In the genomic region with DNA sequence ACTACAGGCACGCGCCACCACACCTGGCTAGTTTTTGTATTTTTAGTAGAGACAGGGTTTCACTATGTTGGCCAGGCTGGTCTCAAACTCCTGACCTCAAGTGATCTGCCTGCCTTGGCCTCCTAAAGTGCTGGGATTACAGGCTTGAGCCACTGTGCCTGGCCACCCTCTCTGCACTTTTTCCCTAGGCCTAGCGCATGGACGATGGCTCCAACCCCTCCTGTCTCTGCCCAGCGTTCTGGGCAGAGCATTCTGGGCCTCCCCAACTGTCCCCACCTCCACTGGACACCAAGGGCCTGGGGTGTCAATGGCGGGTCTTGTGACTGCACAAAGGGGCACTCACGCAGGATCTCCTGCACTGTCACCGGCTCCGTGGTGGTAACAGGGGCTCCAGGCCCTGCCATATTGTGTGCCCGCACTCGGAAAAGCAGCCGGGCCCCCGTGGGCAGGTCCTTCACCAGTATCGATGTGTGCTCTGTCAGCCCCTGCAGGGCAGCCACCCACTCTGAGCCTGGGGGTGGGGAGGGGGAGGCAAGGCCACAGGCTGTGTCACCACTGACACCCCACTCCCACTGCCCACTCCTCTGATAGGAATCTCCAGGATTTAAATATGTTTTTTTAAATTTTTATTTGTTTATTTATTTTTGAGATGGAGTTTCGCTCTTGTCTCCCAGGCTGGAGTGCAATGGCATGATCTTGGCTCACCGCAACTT, we compare ENCODE assay signal across 11 cellular contexts. TPM values are rescaled to one million over a fixed set of nuclear protein-coding genes. Genes with fewer than 3 reads are reported as not detected.
"Had no signal": no experiment of that assay in that cellular context is flagged by ENCODE, and none has a peak within 500 bp of the region (broad histone marks: within the 10 kb centered on the region; RNA-seq: fewer than 3 reads in every experiment).

No MANE protein-coding gene starts in this region.

RNA-seq across cellular contexts. Expression of gene MYBPC3, which starts 17.6 kb away (rescaled TPM):
- total RNA-seq: activated CD4-positive, alpha-beta memory T cell treated with anti-CD3 and anti-CD28 coated beads, Interleukin-2, amount 10 ng/mL, durations not matched to agents 7 days and 5 days; activated CD4-positive, alpha-beta T cell treated with anti-CD3 and anti-CD28 coated beads for 36 hours; activated CD4-positive, alpha-beta T cell treated with anti-CD3 and anti-CD28 coated beads, Interleukin-2, amount 10 ng/mL, durations not matched to agents 7 days and 5 days; activated CD8-positive, alpha-beta memory T cell treated with anti-CD3 and anti-CD28 coated beads, Interleukin-2, amount 10 ng/mL, durations not matched to agents 7 days and 5 days; activated CD8-positive, alpha-beta T cell treated with anti-CD3 and anti-CD28 coated beads, Interleukin-2, amount 10 ng/mL, durations not matched to agents 7 days and 5 days; activated T-helper 2 cell treated with anti-CD3 and anti-CD28 coated beads, Interferon-gamma antibody, Interleukin-2, Interleukin-4, amounts not matched to agents 10 μg/mL and 5 μg/mL and 100 μg/mL, durations not matched to agents 14 hours and 24 hours and 36 hours; ascending aorta; T-cell; T-helper 1 cell treated with Interleukin-12 subunit alpha and Interleukin-12 subunit beta and Interleukin-4 antibody, amounts not matched to agents 30 ng/mL and 1 ng/mL, for 36 hours; T-helper 2 cell treated with Interferon-gamma antibody and Interleukin-4, amounts not matched to agents 100 ng/mL and 5 ng/mL, for 36 hours had no signal

RNA-seq across cellular contexts. Expression of gene SPI1, which starts 43.5 kb away (rescaled TPM):
- total RNA-seq: activated CD4-positive, alpha-beta memory T cell treated with anti-CD3 and anti-CD28 coated beads, Interleukin-2, amount 10 ng/mL, durations not matched to agents 7 days and 5 days; activated CD4-positive, alpha-beta T cell treated with anti-CD3 and anti-CD28 coated beads, Interleukin-2, amount 10 ng/mL, durations not matched to agents 7 days and 5 days; activated CD8-positive, alpha-beta memory T cell treated with anti-CD3 and anti-CD28 coated beads, Interleukin-2, amount 10 ng/mL, durations not matched to agents 7 days and 5 days; activated CD8-positive, alpha-beta T cell treated with anti-CD3 and anti-CD28 coated beads, Interleukin-2, amount 10 ng/mL, durations not matched to agents 7 days and 5 days; bronchial epithelial cell; T-helper 1 cell treated with Interleukin-12 subunit alpha and Interleukin-12 subunit beta and Interleukin-4 antibody, amounts not matched to agents 30 ng/mL and 1 ng/mL, for 36 hours; T-helper 2 cell treated with Interferon-gamma antibody and Interleukin-4, amounts not matched to agents 100 ng/mL and 5 ng/mL, for 36 hours had no signal
